In the genomic region with DNA sequence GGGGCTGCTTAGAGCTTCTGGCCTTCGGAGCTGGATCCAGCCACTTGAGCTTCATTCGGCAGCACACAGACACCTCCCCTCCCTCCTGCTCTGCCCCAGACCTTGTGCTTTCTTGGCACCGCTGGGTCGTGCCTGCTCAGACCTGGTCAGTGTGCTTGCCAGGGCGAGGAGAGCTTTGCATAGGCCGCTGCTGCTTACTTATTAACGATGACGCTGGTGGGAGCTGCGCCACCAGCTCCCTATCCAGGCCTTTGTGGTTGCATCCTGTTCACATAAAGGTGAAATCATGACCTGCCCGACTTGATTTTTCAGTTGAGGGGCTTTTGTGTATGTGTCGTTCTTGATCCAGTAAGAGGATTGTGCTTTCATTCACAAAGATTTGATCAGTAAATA, we compare ENCODE assay signal across 8 cellular contexts.
DNase-seq lines count a peak whose midpoint lies in the region; ATAC-seq, FAIRE-seq and TF ChIP-seq lines count a peak whose summit lies in the region.

No MANE protein-coding gene starts in this region.

- peak; percentile 56 for ATAC-seq in GM21447 (IDR thresholded peaks at IDR 0.05; ENCODE audit: unreplicated experiment)

- no peak for TF ChIP-seq EP300 in H1 (IDR thresholded peaks at IDR 0.05; ENCODE audit: borderline replicate concordance in 1 of 2, low read depth in 2 of 2, low read length in 2 of 2)
- no peak for TF ChIP-seq EP300 in ovary (IDR thresholded peaks at IDR 0.05)

- no peak overlapping the region for H3K14ac ChIP-seq in H1 (ENCODE audit: insufficient read length)

- H2BK12ac ChIP-seq in H1 (ENCODE audit: low read depth, low read length), result peak overlapping the region; percentile 6; the same call in 1 of the 2 replicates

- H2BK20ac ChIP-seq in H1 (ENCODE audit: low read length), result no peak overlapping the region

- CTCF ChIA-PET in H1 (lab: Charles Lee; ENCODE audit: partially characterized antibody), result interaction anchor here (0.8 to 1.7 kb wide), 6 partner anchors 16 to 114 kb away, joined by 3 to 10 read pairs (median 4); no protein-coding TSS in a partner anchor

- no peaks in the 10 kb centered on the region for H3K27me3 ChIP-seq in H1 (replicated peaks in 1 of 4; ENCODE audit: control insufficient read depth in 3 of 4, extremely low read depth in 1 of 4, insufficient read depth in 3 of 4, low read length in 3 of 4)
- H3K27me3 ChIP-seq in ovary, result no peaks in the 10 kb centered on the region

- no peak overlapping the region for H2BK15ac ChIP-seq in H1 (ENCODE audit: low read length)

- no peak overlapping the region for H3K4ac ChIP-seq in H1 (replicated peaks; ENCODE audit: insufficient read length, low read depth, low read length)

- peaks cover 0 to 7% of the 10 kb centered on the region in 2 experiments for H4K20me1 ChIP-seq in H1 (replicated peaks in 1 of 2; ENCODE audit: control insufficient read depth in 1 of 2, insufficient read depth in 2 of 2, low read length in 2 of 2)

- no peaks in the 10 kb centered on the region; the same call in 1 of the 2 replicates for H3K23me2 ChIP-seq in H1 (ENCODE audit: low read depth, low read length)

- 93% methylated on average over 10 of the region's 11 CpGs; no CpG with 5 or more reads in 1 of the 2 experiments for WGBS in H1 (ENCODE audit: extremely low coverage in 1 of 2, insufficient coverage in 1 of 2, insufficient read length in 1 of 2, insufficient replicate concordance in 2 of 2, low coverage in 1 of 2, low lambda C conversion rate in 2 of 2, missing lambda C conversion rate in 1 of 2), 2 experiments
- 29 to 58% (median 40%) methylated on average over 11 of the region's 11 CpGs for WGBS in ovary, 3 donors

- H3K4me3 ChIP-seq in H1 (ENCODE audit: extremely low read depth in 1 of 4, insufficient read depth in 2 of 4, low read depth in 3 of 4, low read length in 4 of 4) (no peak overlapping the region), ovary (no peak overlapping the region)

- intact Hi-C loops in ovary (cut with DNase I), result no loop called here

- no peak overlapping the region for H4K91ac ChIP-seq in H1 (replicated peaks; ENCODE audit: insufficient read length, low read length)

- H3K36me3 ChIP-seq in H1 (ENCODE audit: control insufficient read depth in 2 of 4, insufficient read depth in 4 of 4, low read length in 3 of 4) (no peaks in the 10 kb centered on the region), ovary (no peaks in the 10 kb centered on the region)

- H2AFZ ChIP-seq in H1 (ENCODE audit: low read length), result no peak overlapping the region

- no peak for FAIRE-seq in H1 (lab: Jason Lieb, UNC)

- H3K9me3 ChIP-seq in H1 (ENCODE audit: insufficient read depth in 2 of 2, low read depth in 1 of 2, low read length in 1 of 2) (no peaks in the 10 kb centered on the region), ovary (no peaks in the 10 kb centered on the region)

- 0 out of 2 replicates have a peak overlapping the region, but pooled peaks have one; percentile 51 for H3K18ac ChIP-seq in H1 (ENCODE audit: extremely low read depth, low read length)

- H4K8ac ChIP-seq in H1 (ENCODE audit: extremely low read depth, insufficient read depth, low read length), result no peak overlapping the region

- H3K56ac ChIP-seq in H1 (replicated peaks; ENCODE audit: insufficient read length, low read depth, low read length), result no peak overlapping the region

- no peak overlapping the region for H3K4me2 ChIP-seq in H1 (ENCODE audit: insufficient read depth in 1 of 2, low read depth in 2 of 2, low read length in 2 of 2)

- DNase-seq in DMS79 treated with DMSO at 0.1 percent for 48 hours (lab: John Stamatoyannopoulos, UW) (peak; percentile 48), NCI-H146 (lab: John Stamatoyannopoulos, UW) (peak; percentile 67), H1 (ENCODE audit: low read depth in 1 of 2, low spot score in 2 of 2) (no peak), ovary (peak in 4 of 5 donors; percentile 39 to 68 (median 57)), inferior parietal cortex (ENCODE audit: extremely low spot score) (no peak), NCI-H82 (lab: John Stamatoyannopoulos, UW) (no peak)
- no peak for DNase-seq in stimulated activated CD4-positive, alpha-beta T cell treated with anti-CD3 and anti-CD28 coated beads, Interleukin-2, amount 100 ng/mL, for 24 hours

- no peak overlapping the region for H2BK120ac ChIP-seq in H1 (replicated peaks; ENCODE audit: low read depth, low read length)

- POLR2A ChIA-PET in H1 (lab: Charles Lee; ENCODE audit: partially characterized antibody), result interaction anchor here (0.5 to 0.9 kb wide), 2 partner anchors 8 to 655 kb away, joined by 3 read pairs; no protein-coding TSS in a partner anchor

- H3K79me2 ChIP-seq in H1 (ENCODE audit: control insufficient read depth in 1 of 2, insufficient read depth in 2 of 2, low read length in 2 of 2), result peaks cover 3 to 77% of the 10 kb centered on the region in 2 experiments; a peak in 3 of 4 replicates

- no peak overlapping the region for H2AK5ac ChIP-seq in H1 (ENCODE audit: low read depth, low read length)

- H3K27ac ChIP-seq in H1 (ENCODE audit: low read depth, low read length), result peak overlapping the region; percentile 19; the same call in 1 of the 2 replicates
- H3K27ac ChIP-seq in ovary, result peak overlapping the region; percentile 6 to 75

- no peak for TF ChIP-seq POLR2A in H1 (IDR thresholded peaks at IDR 0.05; ENCODE audit: control extremely low read depth in 1 of 2, low read depth in 2 of 2, low read length in 2 of 2)
- TF ChIP-seq POLR2A in ovary (IDR thresholded peaks at IDR 0.05), result no peak

- no peak overlapping the region for H2BK5ac ChIP-seq in H1 (ENCODE audit: low read depth, low read length)

- TF ChIP-seq RAD21 in H1 (IDR thresholded peaks at IDR 0.05 in 1 of 2, conservative IDR thresholded peaks at IDR 0.05 in 1 of 2; ENCODE audit: low read depth in 2 of 2, low read length in 2 of 2), result no peak

- H3K4me1 ChIP-seq in H1 (replicated peaks in 1 of 4; ENCODE audit: control insufficient read depth in 3 of 4, insufficient read depth in 4 of 4, low read length in 3 of 4) (peaks cover 2 to 10% (median 5%) of the 10 kb centered on the region in 4 experiments; a peak in 5 of 7 replicates), ovary (ENCODE audit: insufficient read depth) (peaks cover 21% of the 10 kb centered on the region)

- H3K23ac ChIP-seq in H1 (ENCODE audit: insufficient read length), result no peak overlapping the region

- H3K79me1 ChIP-seq in H1 (ENCODE audit: low read depth, low read length), result peaks cover 14% of the 10 kb centered on the region

- no peak overlapping the region for H3K9ac ChIP-seq in H1 (replicated peaks in 1 of 4; ENCODE audit: extremely low read depth in 1 of 4, low read depth in 3 of 4, low read length in 3 of 4)

- TF ChIP-seq CTCF in H1 (IDR thresholded peaks at IDR 0.05; ENCODE audit: control extremely low read depth in 1 of 3, insufficient read depth in 1 of 3, low read depth in 1 of 3, low read length in 3 of 3), result no peak
- TF ChIP-seq CTCF in ovary (IDR thresholded peaks at IDR 0.05), result no peak

- H4K5ac ChIP-seq in H1 (ENCODE audit: insufficient read length, low read depth, low read length), result no peak overlapping the region

TF ChIP-seq in H1, 55 proteins besides CTCF, POLR2A, EP300 and RAD21:
- TF ChIP-seq RFX5 (IDR thresholded peaks at IDR 0.05; ENCODE audit: borderline replicate concordance, low read depth, low read length), result no peak
- TF ChIP-seq TCF12 (IDR thresholded peaks at IDR 0.05; ENCODE audit: low read depth, low read length), result no peak
- no peak for TF ChIP-seq JUN (IDR thresholded peaks at IDR 0.05; ENCODE audit: low read depth, low read length)
- TF ChIP-seq CTBP2 (IDR thresholded peaks at IDR 0.05; ENCODE audit: borderline replicate concordance, insufficient read depth, insufficient read length, low read length), result no peak
- TF ChIP-seq NANOG (IDR thresholded peaks at IDR 0.05; ENCODE audit: insufficient read depth, low read depth, low read length, poor library complexity, severe bottlenecking), result no peak
- no peak for TF ChIP-seq EZH2 (IDR thresholded peaks at IDR 0.05; ENCODE audit: low read depth, low read length, severe bottlenecking)
- TF ChIP-seq SRF (IDR thresholded peaks at IDR 0.05; ENCODE audit: low read depth, low read length), result no peak

Comparison
In these comparisons a context has a peak if more than half of its experiments do, and no peak if none do; other contexts are left out.
1. DNase-seq: peak in DMS79 treated with DMSO at 0.1 percent for 48 hours (single experiment), NCI-H146 (single experiment) and ovary (4 of 5); none in H1 (0 of 2), inferior parietal cortex (single experiment), stimulated activated CD4-positive, alpha-beta T cell treated with anti-CD3 and anti-CD28 coated beads, Interleukin-2, amount 100 ng/mL, for 24 hours (0 of 2) and NCI-H82 (single experiment).